Comparison of ENCODE assay signal across 17 cellular contexts in genomic region chr1:167122121-167122480, GRCh38. TPM values are rescaled to one million over a fixed set of nuclear protein-coding genes. Genes with fewer than 3 reads are reported as not detected.
DNase-seq lines count a peak whose midpoint lies in the region; ATAC-seq and TF ChIP-seq lines count a peak whose summit lies in the region.
"Had no signal": no experiment of that assay in that cellular context is flagged by ENCODE, and none has a peak within 500 bp of the region (broad histone marks: within the 10 kb centered on the region; RNA-seq: fewer than 3 reads in every experiment).

No MANE protein-coding gene starts in this region.

- no peak overlapping the region for H3K9ac ChIP-seq in iPS-18a (ENCODE audit: low read length)

- POLR2A ChIA-PET in activated CD8-positive, alpha-beta T cell treated with anti-CD3 and anti-CD28 coated beads for 36 hours (lab: Charles Lee) = no interaction called here

- H3K27me3 Mint-ChIP-seq in activated naive CD4-positive, alpha-beta T cell treated with anti-CD3 and anti-CD28 coated beads for 36 hours (ENCODE audit: low read depth) = peaks cover 3% of the 10 kb centered on the region
- peaks cover 7% of the 10 kb centered on the region for H3K27me3 Mint-ChIP-seq in activated CD8-positive, alpha-beta T cell treated with anti-CD3 and anti-CD28 coated beads for 36 hours

- intact Hi-C loops in activated naive CD4-positive, alpha-beta T cell treated with anti-CD3 and anti-CD28 coated beads for 36 hours (cut with micrococcal nuclease) = loop anchor here (5.0 kb wide), 3 partner anchors 145 to 430 kb away; partner anchors contain the start of gene CREG1
- intact Hi-C loops in activated CD8-positive, alpha-beta T cell treated with anti-CD3 and anti-CD28 coated beads for 36 hours (cut with micrococcal nuclease) = no loop called here

- no peak for DNase-seq in activated naive CD4-positive, alpha-beta T cell treated with anti-CD3 and anti-CD28 coated beads for 36 hours
- no peak for DNase-seq in activated naive CD4-positive, alpha-beta T cell treated with anti-CD3 and anti-CD28 coated beads, Interleukin-2, amount 50 U/mL, for 16 hours
- no peak for DNase-seq in activated CD8-positive, alpha-beta T cell treated with anti-CD3 and anti-CD28 coated beads for 36 hours
- no peak for DNase-seq in stimulated activated effector memory CD8-positive, alpha-beta T cell treated with anti-CD3 and anti-CD28 coated beads, Interleukin-12 subunit alpha, Interleukin-12 subunit beta, amount 100 ng/mL, for 72 hours (ENCODE audit: low spot score in 2 of 2)
- DNase-seq in NCI-H187 treated with DMSO at 0.1 percent for 48 hours (lab: John Stamatoyannopoulos, UW) = no peak
- DNase-seq in NCI-H2081 (lab: John Stamatoyannopoulos, UW) = no peak
- no peak for DNase-seq in HPDE6-E6E7 (ENCODE audit: extremely low spot score)
- DNase-seq: Caco-2, GDM1, NCI-H2171 had no signal

- no peak overlapping the region for H3K27ac Mint-ChIP-seq in activated naive CD4-positive, alpha-beta T cell treated with anti-CD3 and anti-CD28 coated beads for 36 hours
- no peak overlapping the region for H3K27ac Mint-ChIP-seq in activated CD8-positive, alpha-beta T cell treated with anti-CD3 and anti-CD28 coated beads for 36 hours
- H3K27ac Mint-ChIP-seq in stimulated activated effector memory CD8-positive, alpha-beta T cell treated with anti-CD3 and anti-CD28 coated beads, Interleukin-12 subunit alpha, Interleukin-12 subunit beta, amount 100 ng/mL, for 72 hours = no peak overlapping the region

- H3K36me3 ChIP-seq in iPS-18a (ENCODE audit: control insufficient read depth, low read depth, low read length) = no peaks in the 10 kb centered on the region
- H3K36me3 ChIP-seq: uterus had no signal

- ATAC-seq in activated CD8-positive, alpha-beta T cell treated with anti-CD3 and anti-CD28 coated beads for 36 hours = no peak
- ATAC-seq in stimulated activated effector memory CD8-positive, alpha-beta T cell treated with anti-CD3 and anti-CD28 coated beads, Interleukin-12 subunit alpha, Interleukin-12 subunit beta, amount 100 ng/mL, for 72 hours = no peak
- ATAC-seq: Right ventricle myocardium inferior had no signal

- TF ChIP-seq CTCF in activated CD8-positive, alpha-beta T cell treated with anti-CD3 and anti-CD28 coated beads for 36 hours (IDR thresholded peaks at IDR 0.05) = no peak

- H3K36me3 Mint-ChIP-seq in activated naive CD4-positive, alpha-beta T cell treated with anti-CD3 and anti-CD28 coated beads for 36 hours (ENCODE audit: low read depth) = no peaks in the 10 kb centered on the region
- no peaks in the 10 kb centered on the region for H3K36me3 Mint-ChIP-seq in activated CD8-positive, alpha-beta T cell treated with anti-CD3 and anti-CD28 coated beads for 36 hours (ENCODE audit: low read depth)
- no peaks in the 10 kb centered on the region for H3K36me3 Mint-ChIP-seq in stimulated activated effector memory CD8-positive, alpha-beta T cell treated with anti-CD3 and anti-CD28 coated beads, Interleukin-12 subunit alpha, Interleukin-12 subunit beta, amount 100 ng/mL, for 72 hours

- H3K4me3 ChIP-seq in iPS-18a (ENCODE audit: low read length) = peak overlapping the region; percentile 55
- H3K4me3 ChIP-seq: K562 had no signal

- CTCF ChIA-PET in activated naive CD4-positive, alpha-beta T cell treated with anti-CD3 and anti-CD28 coated beads for 36 hours (lab: Charles Lee) = interaction anchor here (1.0 to 4.9 kb wide), 12 partner anchors 13 to 434 kb away, joined by 3 to 28 read pairs (median 5); partner anchors contain the start of genes CREG1, GPA33 and POU2F1
- CTCF ChIA-PET in activated CD8-positive, alpha-beta T cell treated with anti-CD3 and anti-CD28 coated beads for 36 hours (lab: Charles Lee) = interaction anchor here (1.4 to 8.4 kb wide), 3 partner anchors 60 to 434 kb away, joined by 4 to 120 read pairs (median 17); no protein-coding TSS in a partner anchor

- H3K9me3 Mint-ChIP-seq in activated naive CD4-positive, alpha-beta T cell treated with anti-CD3 and anti-CD28 coated beads for 36 hours = no peaks in the 10 kb centered on the region
- no peaks in the 10 kb centered on the region for H3K9me3 Mint-ChIP-seq in activated CD8-positive, alpha-beta T cell treated with anti-CD3 and anti-CD28 coated beads for 36 hours
- no peaks in the 10 kb centered on the region for H3K9me3 Mint-ChIP-seq in stimulated activated effector memory CD8-positive, alpha-beta T cell treated with anti-CD3 and anti-CD28 coated beads, Interleukin-12 subunit alpha, Interleukin-12 subunit beta, amount 100 ng/mL, for 72 hours

- H3K4me3 Mint-ChIP-seq in activated naive CD4-positive, alpha-beta T cell treated with anti-CD3 and anti-CD28 coated beads for 36 hours = peak overlapping the region; percentile 81
- H3K4me3 Mint-ChIP-seq in activated CD8-positive, alpha-beta T cell treated with anti-CD3 and anti-CD28 coated beads for 36 hours = peak overlapping the region; percentile 22
- peak overlapping the region; percentile 70 for H3K4me3 Mint-ChIP-seq in stimulated activated effector memory CD8-positive, alpha-beta T cell treated with anti-CD3 and anti-CD28 coated beads, Interleukin-12 subunit alpha, Interleukin-12 subunit beta, amount 100 ng/mL, for 72 hours

- peaks cover 16% of the 10 kb centered on the region for H3K27me3 ChIP-seq in iPS-18a (ENCODE audit: control insufficient read depth, insufficient read depth, low read length)
- H3K27me3 ChIP-seq: uterus had no signal

- H3K4me1 ChIP-seq in iPS-18a (ENCODE audit: control insufficient read depth, low read depth, low read length) = peaks cover 11% of the 10 kb centered on the region
- H3K4me1 ChIP-seq: Caco-2 had no signal

- peaks cover 3% of the 10 kb centered on the region for H3K4me1 Mint-ChIP-seq in activated naive CD4-positive, alpha-beta T cell treated with anti-CD3 and anti-CD28 coated beads for 36 hours (ENCODE audit: low read depth)
- H3K4me1 Mint-ChIP-seq in activated CD8-positive, alpha-beta T cell treated with anti-CD3 and anti-CD28 coated beads for 36 hours (ENCODE audit: low read depth) = no peaks in the 10 kb centered on the region
- H3K4me1 Mint-ChIP-seq in stimulated activated effector memory CD8-positive, alpha-beta T cell treated with anti-CD3 and anti-CD28 coated beads, Interleukin-12 subunit alpha, Interleukin-12 subunit beta, amount 100 ng/mL, for 72 hours = peaks cover 6% of the 10 kb centered on the region

- H3K9me3 ChIP-seq in iPS-18a (ENCODE audit: control insufficient read depth, low read depth, low read length) = no peaks in the 10 kb centered on the region
- H3K9me3 ChIP-seq: Caco-2, uterus had no signal

- H3K27ac ChIP-seq in iPS-18a (ENCODE audit: low read length) = no peak overlapping the region
- H3K27ac ChIP-seq: epithelial cell of prostate, uterus had no signal

RNA-seq across cellular contexts. Expression of gene STYXL2, which starts 28.2 kb away (rescaled TPM):
- total RNA-seq in activated naive CD4-positive, alpha-beta T cell treated with anti-CD3 and anti-CD28 coated beads for 36 hours = not detected
- total RNA-seq in activated CD8-positive, alpha-beta T cell treated with anti-CD3 and anti-CD28 coated beads for 36 hours = not detected
- total RNA-seq: Caco-2; K562; T-helper 2 cell treated with Interferon-gamma antibody and Interleukin-4, amounts not matched to agents 100 ng/mL and 5 ng/mL, for 36 hours had no signal

RNA-seq across cellular contexts. Expression of gene GPA33, which starts 31.9 kb away (rescaled TPM):
- 1 to 10 TPM; 1.2 to 1.4 TPM for total RNA-seq in activated naive CD4-positive, alpha-beta T cell treated with anti-CD3 and anti-CD28 coated beads for 36 hours
- total RNA-seq in activated CD8-positive, alpha-beta T cell treated with anti-CD3 and anti-CD28 coated beads for 36 hours = under 1 TPM in 1 of 2 experiments, not detected in 1; 0.25 TPM
- total RNA-seq: Caco-2, smooth muscle cell had no signal

Comparison
In these comparisons a context has a peak if more than half of its experiments do, and no peak if none do; other contexts are left out.
1. H3K4me3 Mint-ChIP-seq: peak in every context shown above with its lines; median percentile 81 in activated naive CD4-positive, alpha-beta T cell treated with anti-CD3 and anti-CD28 coated beads for 36 hours; 70 in stimulated activated effector memory CD8-positive, alpha-beta T cell treated with anti-CD3 and anti-CD28 coated beads, Interleukin-12 subunit alpha, Interleukin-12 subunit beta, amount 100 ng/mL, for 72 hours; 22 in activated CD8-positive, alpha-beta T cell treated with anti-CD3 and anti-CD28 coated beads for 36 hours.